In the genomic region with DNA sequence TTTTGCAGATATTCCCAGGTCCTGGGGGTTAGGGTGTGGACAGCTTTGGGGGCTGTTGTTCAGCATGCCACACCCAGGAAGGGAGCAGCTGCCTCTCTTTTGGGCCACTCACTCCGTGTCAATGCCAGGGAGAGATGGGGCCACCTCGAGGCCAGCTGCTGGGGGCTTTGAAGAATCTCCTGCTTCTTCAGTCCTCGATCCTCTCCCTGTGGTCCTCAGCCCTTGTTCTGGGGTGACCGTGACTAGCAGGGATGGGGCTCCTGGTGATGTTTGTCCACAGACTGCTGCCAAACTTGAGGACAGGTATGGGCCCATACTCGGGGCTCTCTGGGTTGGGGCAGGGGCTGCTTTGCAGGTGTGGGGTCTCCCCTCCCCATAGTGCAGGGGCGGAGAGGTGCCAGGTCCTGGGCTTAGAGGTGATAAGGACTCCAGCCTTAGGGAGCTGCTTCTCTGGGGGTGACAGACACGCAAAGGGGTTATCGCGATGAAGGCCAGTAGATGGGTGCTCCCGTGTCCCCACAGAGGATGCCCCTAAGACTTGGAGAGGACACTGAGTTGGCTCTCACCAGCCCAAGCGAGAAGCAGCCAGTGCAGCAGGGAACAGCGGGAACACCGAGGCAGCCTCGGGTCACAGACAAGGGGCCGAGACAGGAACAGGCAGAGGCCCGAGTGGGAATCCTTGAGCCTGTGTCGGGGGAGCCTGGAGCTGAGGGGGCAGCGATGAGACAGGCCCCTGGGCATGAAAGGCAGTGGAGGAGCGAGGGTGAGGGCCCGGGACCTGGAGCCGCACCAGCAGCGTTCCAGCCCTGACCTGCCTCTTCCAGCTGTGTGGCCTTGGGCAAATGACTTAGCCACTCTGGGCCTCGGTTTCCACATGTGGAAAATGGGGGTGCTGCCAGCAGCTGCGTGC, we compare ENCODE assay signal across 20 cellular contexts. TPM values are rescaled to one million over a fixed set of nuclear protein-coding genes. Genes with fewer than 3 reads are reported as not detected.
DNase-seq lines count a peak whose midpoint lies in the region; ATAC-seq, FAIRE-seq and TF ChIP-seq lines count a peak whose summit lies in the region.
"Had no signal": no experiment of that assay in that cellular context is flagged by ENCODE, and none has a peak within 500 bp of the region (broad histone marks: within the 10 kb centered on the region; RNA-seq: fewer than 3 reads in every experiment).

No MANE protein-coding gene starts in this region.

- 88 to 92% methylated on average over 24 of the region's 24 CpGs for WGBS in heart right ventricle, 2 donors
- WGBS in aorta, 2 donors: 92 to 93% methylated on average over 24 of the region's 24 CpGs

- no peak for FAIRE-seq in kidney (lab: Jason Lieb, UNC)
- FAIRE-seq: GM12878 had no signal

- H3K27me3 ChIP-seq in heart right ventricle: peaks cover 0 to 11% (median 0%) of the 10 kb centered on the region in 7 donors
- H3K27me3 ChIP-seq in aorta (ENCODE audit: control insufficient read depth in 1 of 2, insufficient read depth in 2 of 2, low read length in 1 of 2): no peaks in the 10 kb centered on the region
- H3K27me3 ChIP-seq: BLaER1 had no signal

- H3K9ac ChIP-seq in kidney (ENCODE audit: low read length in 2 of 2): no peak overlapping the region
- H3K9ac ChIP-seq: BLaER1, GM23248 had no signal

- H3K4me1 ChIP-seq in heart right ventricle (no peaks in the 10 kb centered on the region), kidney (ENCODE audit: control insufficient read depth in 1 of 2, insufficient read depth in 1 of 2, low read depth in 1 of 2, low read length in 2 of 2) (no peaks in the 10 kb centered on the region), mucosa of descending colon (ENCODE audit: low read depth) (no peaks in the 10 kb centered on the region), aorta (ENCODE audit: control insufficient read depth in 1 of 2, insufficient read depth in 2 of 2, low read length in 2 of 2) (no peaks in the 10 kb centered on the region)

- H3K36me3 ChIP-seq in heart right ventricle (no peaks in the 10 kb centered on the region), kidney (ENCODE audit: control insufficient read depth in 1 of 2, insufficient read depth in 2 of 2, low read length in 2 of 2) (no peaks in the 10 kb centered on the region), mucosa of descending colon (ENCODE audit: low read depth) (no peaks in the 10 kb centered on the region), aorta (ENCODE audit: control insufficient read depth in 1 of 2, insufficient read depth in 2 of 2, low read length in 1 of 2) (no peaks in the 10 kb centered on the region)
- H3K36me3 ChIP-seq: BLaER1 had no signal

- H3K27ac ChIP-seq in heart right ventricle (no peak overlapping the region), kidney (ENCODE audit: low read depth in 2 of 2, low read length in 2 of 2) (no peak overlapping the region), aorta (ENCODE audit: low read depth in 1 of 2, low read length in 2 of 2) (no peak overlapping the region)
- H3K27ac ChIP-seq: 22Rv1, GM23248 had no signal

- no peak for TF ChIP-seq CTCF in heart right ventricle (IDR thresholded peaks at IDR 0.05)
- no peak for TF ChIP-seq CTCF in kidney (IDR thresholded peaks at IDR 0.05; ENCODE audit: borderline replicate concordance, extremely low read depth, insufficient read depth)
- no peak for TF ChIP-seq CTCF in mucosa of descending colon (IDR thresholded peaks at IDR 0.05)

- intact Hi-C loops in Right ventricle myocardium superior (cut with DNase I): no loop called here
- intact Hi-C loops in heart right ventricle (cut with DNase I): no loop called here
- intact Hi-C loops in kidney (cut with DNase I): no loop called here
- intact Hi-C loops in mucosa of descending colon (cut with DNase I, micrococcal nuclease): no loop called here
- intact Hi-C loops in aorta (cut with DNase I): no loop called here

- peak; percentile 19 for DNase-seq in Right ventricle myocardium superior
- no peak for DNase-seq in heart right ventricle
- DNase-seq in kidney: peak; percentile 43
- DNase-seq in mucosa of descending colon: peak in 2 of 3 donors; percentile 6 to 35
- DNase-seq in aorta: peak; percentile 34 to 63
- no peak for DNase-seq in stimulated activated CD4-positive, alpha-beta T cell treated with anti-CD3 and anti-CD28 coated beads, Interleukin-2, amount 100 ng/mL, for 24 hours
- no peak for DNase-seq in OCI-M2 (lab: John Stamatoyannopoulos, UW; ENCODE audit: unreplicated experiment)
- no peak for DNase-seq in EL
- DNase-seq: CD4-positive, alpha-beta memory T cell; DMS153; DMS79; GM23248; HCEC 1CT; HFFc6 had no signal

- H3K4me3 ChIP-seq in heart right ventricle: no peak overlapping the region
- H3K4me3 ChIP-seq in kidney (ENCODE audit: low read length in 2 of 2): no peak overlapping the region
- no peak overlapping the region for H3K4me3 ChIP-seq in mucosa of descending colon
- no peak overlapping the region for H3K4me3 ChIP-seq in aorta (ENCODE audit: low read length in 2 of 2)
- H3K4me3 ChIP-seq: BLaER1, GM12878, GM23248 had no signal

- H3K9me3 ChIP-seq in heart right ventricle (no peaks in the 10 kb centered on the region), kidney (ENCODE audit: control insufficient read depth in 1 of 2, low read length in 2 of 2) (no peaks in the 10 kb centered on the region), mucosa of descending colon (no peaks in the 10 kb centered on the region), aorta (ENCODE audit: control insufficient read depth, low read length) (no peaks in the 10 kb centered on the region)
- H3K9me3 ChIP-seq: BLaER1 had no signal

- ATAC-seq in Right ventricle myocardium superior (ENCODE audit: poor library complexity) (no peak), heart right ventricle (no peak), mucosa of descending colon (no peak), aorta (ENCODE audit: low FRiP score) (no peak)
- ATAC-seq: GM12878 had no signal

RNA-seq across cellular contexts. Expression of a gene that starts 11.1 kb away (rescaled TPM):
- total RNA-seq in Right ventricle myocardium superior: 0.16 TPM
- total RNA-seq in heart right ventricle: under 1 TPM in 4 of 10 donors, not detected in 6; 0.13 to 0.49 (median 0.37) TPM
- polyA plus RNA-seq in heart right ventricle: under 1 TPM; 0.14 to 0.22 TPM
- 0.76 TPM for total RNA-seq in kidney
- polyA plus RNA-seq in kidney (ENCODE audit: insufficient read depth, low read depth, low replicate concordance): 0.82 TPM
- 10 to 100 TPM; 18.0 to 74.5 (median 36.0) TPM for total RNA-seq in mucosa of descending colon
- total RNA-seq in aorta: 1 to 10 TPM; 1.2 to 1.9 TPM
- polyA plus RNA-seq in aorta: 1 to 10 TPM; 1.6 to 6.8 TPM
- total RNA-seq: CD4-positive, alpha-beta memory T cell; GM12878; H4; HFFc6 had no signal
- polyA plus RNA-seq: AG04450; CD14-positive monocyte; CD4-positive, alpha-beta memory T cell had no signal

Comparison
In these comparisons a context has a peak if more than half of its experiments do, and no peak if none do; other contexts are left out.
1. DNase-seq: peak in Right ventricle myocardium superior (single experiment), kidney (single experiment), mucosa of descending colon (2 of 3) and aorta (2 of 2); none in heart right ventricle (0 of 2), stimulated activated CD4-positive, alpha-beta T cell treated with anti-CD3 and anti-CD28 coated beads, Interleukin-2, amount 100 ng/mL, for 24 hours (0 of 2), OCI-M2 (single experiment) and EL (single experiment).
2. RNA of a gene that starts 11.1 kb away (total RNA-seq): 18.0 to 74.5 TPM in mucosa of descending colon; 1.2 to 1.9 TPM in aorta, 0.76 TPM in kidney (single experiment), 0.16 TPM in Right ventricle myocardium superior (single experiment) and 0.13 to 0.49 TPM in heart right ventricle; every median in the first group is over 4 times any median in the second.